Comparison of ENCODE assay signal across 25 cellular contexts in the genomic region with DNA sequence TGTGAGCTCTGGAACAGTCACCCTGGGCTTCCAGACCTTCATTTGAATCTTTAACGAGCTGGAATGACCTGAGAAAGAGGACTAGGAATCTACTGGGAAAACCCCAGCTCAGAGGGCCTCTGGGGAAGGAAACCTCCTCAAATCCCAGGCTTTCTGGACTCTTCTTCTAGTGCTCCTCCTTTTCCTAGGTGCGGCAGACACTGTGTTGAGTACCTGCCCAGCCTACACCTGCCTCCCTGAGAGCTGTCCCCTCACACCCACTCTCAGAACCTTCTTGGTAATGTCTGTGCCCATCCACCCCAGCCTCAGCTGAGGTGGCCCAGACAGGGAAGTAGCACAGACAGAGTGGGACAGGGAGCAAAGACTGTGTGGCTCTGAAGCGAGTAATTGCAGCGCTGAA.
"Had no signal": no experiment of that assay in that cellular context is flagged by ENCODE, and none has a peak within 500 bp of the region (broad histone marks: within the 10 kb centered on the region; RNA-seq: fewer than 3 reads in every experiment).

No MANE protein-coding gene starts in this region.

- H3K36me3 Mint-ChIP-seq: activated naive CD4-positive, alpha-beta T cell treated with anti-CD3 and anti-CD28 coated beads, Interleukin-2, amount 50 U/mL, for 72 hours; brain had no signal

- H3K27ac ChIP-seq: adrenal gland had no signal

- H3K4me3 Mint-ChIP-seq: activated CD4-positive, alpha-beta T cell treated with anti-CD3 and anti-CD28 coated beads, Interleukin-2, amount 10 ng/mL, durations not matched to agents 24 days and 14 days; activated CD8-positive, alpha-beta T cell treated with anti-CD3 and anti-CD28 coated beads for 36 hours; activated naive CD4-positive, alpha-beta T cell treated with anti-CD3 and anti-CD28 coated beads for 36 hours; activated T-cell treated with anti-CD3 and anti-CD28 coated beads, Interleukin-2, amount 50 U/mL, for 24 hours; activated T-helper 1 cell treated with anti-CD3 and anti-CD28 coated beads, Interleukin-12 subunit alpha, Interleukin-12 subunit beta, Interleukin-2, Interleukin-4 antibody, amounts not matched to agents 30 ng/mL and 10 ng/mL and 1 ng/mL, durations not matched to agents 14 hours and 24 hours and 36 hours; brain had no signal

- ATAC-seq: activated CD8-positive, alpha-beta T cell treated with anti-CD3 and anti-CD28 coated beads for 36 hours; activated naive CD4-positive, alpha-beta T cell treated with anti-CD3 and anti-CD28 coated beads, Interleukin-2, amount 50 U/mL, for 72 hours had no signal

- H3K27ac Mint-ChIP-seq: activated CD4-positive, alpha-beta T cell treated with anti-CD3 and anti-CD28 coated beads, Interleukin-2, amount 10 ng/mL, durations not matched to agents 24 days and 14 days; activated CD8-positive, alpha-beta T cell treated with anti-CD3 and anti-CD28 coated beads for 36 hours; activated naive CD4-positive, alpha-beta T cell treated with anti-CD3 and anti-CD28 coated beads for 36 hours; activated T-cell treated with anti-CD3 and anti-CD28 coated beads, Interleukin-2, amount 50 U/mL, for 24 hours; activated T-helper 1 cell treated with anti-CD3 and anti-CD28 coated beads, Interleukin-12 subunit alpha, Interleukin-12 subunit beta, Interleukin-2, Interleukin-4 antibody, amounts not matched to agents 30 ng/mL and 10 ng/mL and 1 ng/mL, durations not matched to agents 14 hours and 24 hours and 36 hours; brain had no signal

- DNase-seq: activated CD4-positive, alpha-beta T cell treated with anti-CD3 and anti-CD28 coated beads, Interleukin-2, amount 10 ng/mL, durations not matched to agents 24 days and 14 days; activated CD4-positive, alpha-beta T cell treated with anti-CD3 and anti-CD28 coated beads, Interleukin-2, amount 50 U/mL, for 4 hours; activated CD8-positive, alpha-beta T cell treated with anti-CD3 and anti-CD28 coated beads for 36 hours; activated gamma-delta T cell treated with Interleukin-2 at 50 U/mL for 16 hours; activated naive CD4-positive, alpha-beta T cell treated with anti-CD3 and anti-CD28 coated beads for 36 hours; activated T-cell treated with anti-CD3 and anti-CD28 coated beads, Interleukin-2, amount 50 U/mL, for 24 hours; adrenal gland; cerebellar nuclear complex; NCI-H1092 treated with DMSO at 0.1 percent for 48 hours; NCI-H1417; NCI-H146; NCI-H187; NCI-H2029 treated with DMSO at 0.1 percent for 48 hours; NCI-H2107; NCI-H2171; NCI-H510A; NCI-H748 treated with DMSO at 0.1 percent for 48 hours; OCI-M1; Right ventricle myocardium superior; SW 1271; T-helper 1 cell; T1000 had no signal

- H3K9me3 ChIP-seq: adrenal gland had no signal

- H3K9me3 Mint-ChIP-seq: activated CD4-positive, alpha-beta T cell treated with anti-CD3 and anti-CD28 coated beads, Interleukin-2, amount 10 ng/mL, durations not matched to agents 24 days and 14 days; activated CD8-positive, alpha-beta T cell treated with anti-CD3 and anti-CD28 coated beads for 36 hours; activated naive CD4-positive, alpha-beta T cell treated with anti-CD3 and anti-CD28 coated beads for 36 hours; activated naive CD4-positive, alpha-beta T cell treated with anti-CD3 and anti-CD28 coated beads, Interleukin-2, amount 50 U/mL, for 72 hours; activated T-cell treated with anti-CD3 and anti-CD28 coated beads, Interleukin-2, amount 50 U/mL, for 24 hours; activated T-helper 1 cell treated with anti-CD3 and anti-CD28 coated beads, Interleukin-12 subunit alpha, Interleukin-12 subunit beta, Interleukin-2, Interleukin-4 antibody, amounts not matched to agents 30 ng/mL and 10 ng/mL and 1 ng/mL, durations not matched to agents 14 hours and 24 hours and 36 hours had no signal

- H3K4me1 ChIP-seq: adrenal gland had no signal

- H3K36me3 ChIP-seq: adrenal gland had no signal

- H3K4me3 ChIP-seq: adrenal gland had no signal
